Comparison of ENCODE assay signal across 17 cellular contexts in the genomic region with DNA sequence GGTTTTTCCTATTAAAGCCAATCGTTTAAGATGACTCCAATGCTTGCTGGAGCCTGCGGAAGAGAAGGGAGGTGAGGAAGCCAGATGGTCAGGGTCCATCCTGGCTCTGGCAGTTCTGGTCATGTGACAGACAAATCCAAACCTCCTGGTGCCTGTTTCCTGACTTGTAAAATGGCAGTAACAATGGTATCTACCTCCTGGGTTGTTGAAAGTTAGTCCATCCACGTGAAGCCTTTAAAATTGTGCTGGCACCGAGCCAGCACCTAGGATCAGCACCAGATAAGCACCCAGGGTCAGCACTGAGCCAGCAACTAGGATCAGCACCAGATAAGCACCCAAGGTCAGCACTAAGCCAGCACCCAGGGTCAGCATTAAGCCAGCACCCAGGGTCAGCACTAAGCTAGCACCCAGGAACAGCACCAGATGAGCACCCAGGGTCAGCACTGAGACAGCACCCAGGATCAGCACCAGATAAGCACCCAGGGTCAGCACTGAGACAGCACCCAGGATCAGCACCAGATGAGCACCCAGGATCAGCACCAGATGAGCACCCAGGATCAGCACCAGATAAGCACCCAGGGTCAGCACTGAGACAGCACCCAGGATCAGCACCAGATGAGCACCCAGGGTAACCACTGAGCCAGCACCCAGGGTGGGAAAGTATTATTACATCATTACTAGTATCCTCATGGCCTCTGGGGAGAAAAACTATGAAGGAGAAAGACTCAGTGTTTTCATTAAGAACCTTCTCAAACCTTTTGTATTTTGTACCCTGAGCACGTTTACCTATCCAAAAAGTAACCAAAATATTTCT. TPM values are rescaled to one million over a fixed set of nuclear protein-coding genes. Genes with fewer than 3 reads are reported as not detected.
DNase-seq lines count a peak whose midpoint lies in the region; ATAC-seq, FAIRE-seq and TF ChIP-seq lines count a peak whose summit lies in the region.
"Had no signal": no experiment of that assay in that cellular context is flagged by ENCODE, and none has a peak within 500 bp of the region (broad histone marks: within the 10 kb centered on the region; RNA-seq: fewer than 3 reads in every experiment).

No MANE protein-coding gene starts in this region.

- H3K4me1 ChIP-seq in neutrophil (ENCODE audit: control insufficient read depth in 1 of 2, insufficient read depth in 1 of 2, low read depth in 1 of 2, low read length in 1 of 2), result peaks cover 77% of the 10 kb centered on the region in 2 experiments

- H3K27me3 Mint-ChIP-seq in central memory CD8-positive, alpha-beta T cell, result no peaks in the 10 kb centered on the region
- H3K27me3 Mint-ChIP-seq: activated B cell treated with CpG ODN at 0.5 μM for 24 hours had no signal

- H3K36me3 ChIP-seq in neutrophil, result no peaks in the 10 kb centered on the region
- H3K36me3 ChIP-seq: adrenal gland, thoracic aorta had no signal

- H3K36me3 Mint-ChIP-seq in central memory CD8-positive, alpha-beta T cell (ENCODE audit: insufficient read depth), result peaks cover 4% of the 10 kb centered on the region

- H3K4me3 Mint-ChIP-seq in central memory CD8-positive, alpha-beta T cell, result no peak overlapping the region

- H3K27me3 ChIP-seq in neutrophil, result no peaks in the 10 kb centered on the region
- H3K27me3 ChIP-seq: adrenal gland had no signal

- H3K4me1 Mint-ChIP-seq in central memory CD8-positive, alpha-beta T cell, result peaks cover 33% of the 10 kb centered on the region

- ATAC-seq in central memory CD8-positive, alpha-beta T cell (replicated peaks; ENCODE audit: extremely low read depth, poor library complexity, severe bottlenecking), result no peak
- no peak for ATAC-seq in HG02798 (IDR thresholded peaks at IDR 0.05; ENCODE audit: poor library complexity, unreplicated experiment)
- ATAC-seq in GM19397 (IDR thresholded peaks at IDR 0.05; ENCODE audit: unreplicated experiment), result no peak

- H3K27ac ChIP-seq in neutrophil, result peak overlapping the region; percentile 55
- H3K27ac ChIP-seq: adrenal gland, KMS-11, thoracic aorta had no signal

- H3K4me3 ChIP-seq in neutrophil (ENCODE audit: low read depth in 1 of 2, low read length in 1 of 2), result no peak overlapping the region
- H3K4me3 ChIP-seq: adrenal gland, thoracic aorta had no signal

- no peak for DNase-seq in GM12892 (ENCODE audit: insufficient read length)
- peak; percentile 36 for DNase-seq in NCI-H524 treated with DMSO at 0.1 percent for 48 hours (lab: John Stamatoyannopoulos, UW)
- no peak for DNase-seq in central memory CD8-positive, alpha-beta T cell (ENCODE audit: low spot score in 2 of 2)
- DNase-seq in NCI-H2227 (lab: John Stamatoyannopoulos, UW; ENCODE audit: unreplicated experiment), result no peak
- DNase-seq: activated B cell treated with CpG ODN at 0.5 μM for 24 hours; AML-193; Calu3; GDM1; stimulated activated CD4-positive, alpha-beta T cell treated with anti-CD3 and anti-CD28 coated beads, Interleukin-4, amount 100 ng/mL, for 4 hours; stimulated activated CD8-positive, alpha-beta memory T cell treated with anti-CD3 and anti-CD28 coated beads, Interleukin-4, amount 100 ng/mL, for 48 hours; T-helper 1 cell had no signal

- no peaks in the 10 kb centered on the region for H3K9me3 Mint-ChIP-seq in central memory CD8-positive, alpha-beta T cell
- H3K9me3 Mint-ChIP-seq: activated B cell treated with CpG ODN at 0.5 μM for 24 hours had no signal

- H3K27ac Mint-ChIP-seq in central memory CD8-positive, alpha-beta T cell (ENCODE audit: low read depth), result peak overlapping the region; percentile 58

- no peak for TF ChIP-seq POLR2A in GM12892 (IDR thresholded peaks at IDR 0.05; ENCODE audit: low read depth, low read length)

- peak; percentile 67 for FAIRE-seq in GM12892 (lab: Jason Lieb, UNC)

- H3K9me3 ChIP-seq in neutrophil, result no peaks in the 10 kb centered on the region
- H3K9me3 ChIP-seq: adrenal gland, thoracic aorta had no signal

- no peak for TF ChIP-seq CTCF in neutrophil (IDR thresholded peaks at IDR 0.05)

RNA-seq across cellular contexts. Expression of gene KIAA0930, which starts 17.2 kb away (rescaled TPM):
- 32.5 TPM for polyA plus RNA-seq in GM12892 (2012; ENCODE audit: missing spikeins)

RNA-seq across cellular contexts. Expression of gene NUP50, which starts 59.8 kb away (rescaled TPM):
- 45.5 TPM for polyA plus RNA-seq in GM12892 (2012; ENCODE audit: missing spikeins)
